In genomic region chr16:56075732-56076131, GRCh38 we compare ENCODE assay signal across 23 cellular contexts.
"Had no signal": no experiment of that assay in that cellular context is flagged by ENCODE, and none has a peak within 500 bp of the region (broad histone marks: within the 10 kb centered on the region; RNA-seq: fewer than 3 reads in every experiment).

No MANE protein-coding gene starts in this region.

- H3K27me3 ChIP-seq: gastroesophageal sphincter, heart left ventricle, right lobe of liver, testis, transverse colon had no signal

- ATAC-seq: activated naive CD8-positive, alpha-beta T cell treated with anti-CD3 and anti-CD28 coated beads, Interleukin-2, amount 50 U/mL, for 24 hours; gastroesophageal sphincter; left lung; mucosa of descending colon; natural killer cell treated with Interleukin-12 subunit alpha and Interleukin-12 subunit beta and Interleukin-15 and Interleukin-18, amount 100 ng/mL, for 72 hours; right lobe of liver; stimulated activated naive CD8-positive, alpha-beta T cell treated with anti-CD3 and anti-CD28 coated beads, Interleukin-15, Interleukin-2, amounts not matched to agents 100 U/mL and 50 U/mL, for 24 hours had no signal

- H3K4me3 ChIP-seq: gastroesophageal sphincter, heart left ventricle, left lung, mucosa of descending colon, right lobe of liver, testis, transverse colon had no signal

- H3K9me3 ChIP-seq: gastroesophageal sphincter, heart left ventricle, left lung, mucosa of descending colon, right lobe of liver, testis, transverse colon had no signal

- DNase-seq: activated CD4-positive, alpha-beta memory T cell treated with anti-CD3 and anti-CD28 coated beads for 36 hours; activated CD4-positive, alpha-beta T cell treated with anti-CD3 and anti-CD28 coated beads, Interleukin-2, amount 10 ng/mL, durations not matched to agents 24 days and 14 days; activated CD4-positive, CD25-positive, alpha-beta regulatory T cell treated with anti-CD3 and anti-CD28 coated beads, Interleukin-2, amount 50 U/mL, for 72 hours; activated CD8-positive, alpha-beta memory T cell treated with anti-CD3 and anti-CD28 coated beads, Interleukin-2, amount 50 U/mL, for 4 hours; activated gamma-delta T cell treated with Interleukin-2 at 50 U/mL for 16 hours; activated naive CD8-positive, alpha-beta T cell treated with anti-CD3 and anti-CD28 coated beads, Interleukin-2, amount 50 U/mL, for 24 hours; activated T-cell treated with anti-CD3 and anti-CD28 coated beads, Interleukin-2, amount 50 U/mL, for 1 hour; amygdala; central memory CD4-positive, alpha-beta T cell; heart left ventricle; hypothalamus; kidney glomerular epithelial cell; left lung; mucosa of descending colon; posterior cingulate gyrus; right lobe of liver; stimulated activated CD4-positive, alpha-beta T cell treated with anti-CD3 and anti-CD28 coated beads, Interleukin-2, amount 100 ng/mL, for 48 hours; stimulated activated naive CD8-positive, alpha-beta T cell treated with anti-CD3 and anti-CD28 coated beads, Interleukin-15, Interleukin-2, amounts not matched to agents 100 U/mL and 50 U/mL, for 24 hours; T-helper 9 cell; transverse colon had no signal

- H3K36me3 ChIP-seq: gastroesophageal sphincter, heart left ventricle, left lung, right lobe of liver, transverse colon had no signal

- H3K27ac ChIP-seq: gastroesophageal sphincter, heart left ventricle, left lung, right lobe of liver, testis, transverse colon had no signal
